Comparison of ENCODE assay signal across 14 cellular contexts in the genomic region with DNA sequence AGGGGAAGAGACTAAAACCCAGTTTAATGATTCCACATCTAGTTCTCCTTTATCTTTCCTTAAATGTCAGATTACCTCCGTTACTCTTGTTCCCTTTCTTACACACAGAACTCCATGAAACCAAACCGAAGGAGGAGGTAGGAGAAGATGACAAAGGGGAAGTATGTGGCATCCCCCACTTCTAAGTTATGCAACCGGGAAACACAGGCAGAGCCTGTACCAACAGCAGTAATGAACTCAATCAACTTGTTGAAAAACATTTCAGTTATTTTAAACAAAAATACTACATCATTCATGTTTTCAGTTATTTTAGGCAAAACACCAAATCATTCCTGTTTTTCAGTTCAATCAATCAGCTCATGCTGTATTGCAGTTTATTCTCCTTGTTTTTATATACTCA.
DNase-seq lines count a peak whose midpoint lies in the region; ATAC-seq and TF ChIP-seq lines count a peak whose summit lies in the region.
"Had no signal": no experiment of that assay in that cellular context is flagged by ENCODE, and none has a peak within 500 bp of the region (broad histone marks: within the 10 kb centered on the region; RNA-seq: fewer than 3 reads in every experiment).

No MANE protein-coding gene starts in this region.

- H3K9me3 ChIP-seq in right lobe of liver (no peaks in the 10 kb centered on the region), psoas muscle (no peaks in the 10 kb centered on the region)
- H3K9me3 ChIP-seq: gastrocnemius medialis had no signal

- H3K36me3 Mint-ChIP-seq in chondrocyte (ENCODE audit: low read depth) (no peaks in the 10 kb centered on the region), endothelial cell (ENCODE audit: low read depth, unreplicated experiment) (no peaks in the 10 kb centered on the region)
- no peaks in the 10 kb centered on the region for H3K36me3 Mint-ChIP-seq in activated T-helper 2 cell treated with anti-CD3 and anti-CD28 coated beads, Interferon-gamma antibody, Interleukin-2, Interleukin-4, amounts not matched to agents 10 μg/mL and 5 μg/mL and 100 μg/mL, durations not matched to agents 14 hours and 24 hours and 36 hours (ENCODE audit: low read depth)

- H3K4me3 Mint-ChIP-seq in chondrocyte (ENCODE audit: unreplicated experiment) (no peak overlapping the region), endothelial cell (ENCODE audit: unreplicated experiment) (no peak overlapping the region)
- H3K4me3 Mint-ChIP-seq in activated T-helper 2 cell treated with anti-CD3 and anti-CD28 coated beads, Interferon-gamma antibody, Interleukin-2, Interleukin-4, amounts not matched to agents 10 μg/mL and 5 μg/mL and 100 μg/mL, durations not matched to agents 14 hours and 24 hours and 36 hours (ENCODE audit: low read depth): no peak overlapping the region

- peaks cover 58% of the 10 kb centered on the region for H3K4me1 Mint-ChIP-seq in chondrocyte (ENCODE audit: low read depth)
- peaks cover 37% of the 10 kb centered on the region for H3K4me1 Mint-ChIP-seq in endothelial cell (ENCODE audit: unreplicated experiment)
- H3K4me1 Mint-ChIP-seq in activated T-helper 2 cell treated with anti-CD3 and anti-CD28 coated beads, Interferon-gamma antibody, Interleukin-2, Interleukin-4, amounts not matched to agents 10 μg/mL and 5 μg/mL and 100 μg/mL, durations not matched to agents 14 hours and 24 hours and 36 hours (ENCODE audit: low read depth): peaks cover 4% of the 10 kb centered on the region

- 17% methylated on average over 3 of the region's 3 CpGs for WGBS in right lobe of liver (ENCODE audit: insufficient coverage, low coverage, low lambda C conversion rate, missing lambda C conversion rate)
- WGBS in psoas muscle, 3 donors: 61 to 72% (median 67%) methylated on average over 3 of the region's 3 CpGs

- H3K27me3 Mint-ChIP-seq in chondrocyte (ENCODE audit: low read depth): no peaks in the 10 kb centered on the region
- H3K27me3 Mint-ChIP-seq in endothelial cell (ENCODE audit: unreplicated experiment): no peaks in the 10 kb centered on the region
- H3K27me3 Mint-ChIP-seq in activated T-helper 2 cell treated with anti-CD3 and anti-CD28 coated beads, Interferon-gamma antibody, Interleukin-2, Interleukin-4, amounts not matched to agents 10 μg/mL and 5 μg/mL and 100 μg/mL, durations not matched to agents 14 hours and 24 hours and 36 hours (ENCODE audit: low read depth): peaks cover 26% of the 10 kb centered on the region

- no peak for TF ChIP-seq POLR2A in right lobe of liver (IDR thresholded peaks at IDR 0.05)

- H3K36me3 ChIP-seq in right lobe of liver (no peaks in the 10 kb centered on the region), psoas muscle (ENCODE audit: insufficient read depth in 1 of 2, low read depth in 1 of 2) (no peaks in the 10 kb centered on the region)
- H3K36me3 ChIP-seq: gastrocnemius medialis had no signal

- peak; percentile 74 to 82 for DNase-seq in AML-193 (lab: John Stamatoyannopoulos, UW)
- DNase-seq in MV-4-11 (lab: John Stamatoyannopoulos, UW): peak; percentile 79
- DNase-seq in chondrocyte (ENCODE audit: low spot score): no peak
- DNase-seq in right lobe of liver: no peak
- DNase-seq in endothelial cell (ENCODE audit: low spot score): no peak
- no peak for DNase-seq in psoas muscle
- no peak for DNase-seq in hypothalamus (lab: John Stamatoyannopoulos, UW)
- DNase-seq in activated T-helper 2 cell treated with anti-CD3 and anti-CD28 coated beads, Interferon-gamma antibody, Interleukin-2, Interleukin-4, amounts not matched to agents 10 μg/mL and 5 μg/mL and 100 μg/mL, durations not matched to agents 14 hours and 24 hours and 36 hours (ENCODE audit: low spot score): no peak
- DNase-seq: activated CD4-positive, alpha-beta T cell treated with anti-CD3 and anti-CD28 coated beads, Interleukin-2, amount 50 U/mL, for 48 hours; gastrocnemius medialis; NCI-H2029; NCI-H526 treated with DMSO at 0.1 percent for 48 hours; occipital lobe; T-helper 9 cell had no signal

- H3K4me3 ChIP-seq in right lobe of liver (no peak overlapping the region), psoas muscle (no peak overlapping the region)
- H3K4me3 ChIP-seq: gastrocnemius medialis had no signal

- intact Hi-C loops in right lobe of liver (cut with DNase I): loop anchor here in 1 of 2 donors (10.0 kb wide), 4 partner anchors 86 to 446 kb away; a partner anchor contains a TSS
- intact Hi-C loops in psoas muscle (cut with DNase I): loop anchor here in 1 of 2 donors (10.0 kb wide), 1 partner anchor 686 kb away; a partner anchor contains a TSS
- intact Hi-C loops in activated T-helper 2 cell treated with anti-CD3 and anti-CD28 coated beads, Interferon-gamma antibody, Interleukin-2, Interleukin-4, amounts not matched to agents 10 μg/mL and 5 μg/mL and 100 μg/mL, durations not matched to agents 14 hours and 24 hours and 36 hours (cut with micrococcal nuclease): loop anchor here (10.0 kb wide), 1 partner anchor 106 kb away; no protein-coding TSS in a partner anchor

- H3K27me3 ChIP-seq in right lobe of liver: no peaks in the 10 kb centered on the region
- no peaks in the 10 kb centered on the region for H3K27me3 ChIP-seq in psoas muscle (ENCODE audit: insufficient read depth in 3 of 3, low read length in 2 of 3)
- H3K27me3 ChIP-seq: gastrocnemius medialis had no signal

- peak overlapping the region; percentile 15 for H3K27ac Mint-ChIP-seq in chondrocyte (ENCODE audit: unreplicated experiment)
- no peak overlapping the region for H3K27ac Mint-ChIP-seq in endothelial cell (ENCODE audit: unreplicated experiment)
- no peak overlapping the region for H3K27ac Mint-ChIP-seq in activated T-helper 2 cell treated with anti-CD3 and anti-CD28 coated beads, Interferon-gamma antibody, Interleukin-2, Interleukin-4, amounts not matched to agents 10 μg/mL and 5 μg/mL and 100 μg/mL, durations not matched to agents 14 hours and 24 hours and 36 hours

- no peaks in the 10 kb centered on the region for H3K9me3 Mint-ChIP-seq in chondrocyte (ENCODE audit: low read depth)
- no peaks in the 10 kb centered on the region for H3K9me3 Mint-ChIP-seq in endothelial cell (ENCODE audit: unreplicated experiment)
- H3K9me3 Mint-ChIP-seq in activated T-helper 2 cell treated with anti-CD3 and anti-CD28 coated beads, Interferon-gamma antibody, Interleukin-2, Interleukin-4, amounts not matched to agents 10 μg/mL and 5 μg/mL and 100 μg/mL, durations not matched to agents 14 hours and 24 hours and 36 hours: no peaks in the 10 kb centered on the region

- TF ChIP-seq CTCF in chondrocyte (IDR thresholded peaks at IDR 0.05) (no peak), right lobe of liver (IDR thresholded peaks at IDR 0.05) (no peak), endothelial cell (IDR thresholded peaks at IDR 0.05; ENCODE audit: unreplicated experiment) (no peak), psoas muscle (IDR thresholded peaks at IDR 0.05) (no peak)

- H3K4me1 ChIP-seq in right lobe of liver (peaks cover 0 to 35% (median 12%) of the 10 kb centered on the region in 4 donors), psoas muscle (peaks cover 8% of the 10 kb centered on the region)

- ATAC-seq in right lobe of liver (peak in 2 of 4 donors; percentile 16 to 37), psoas muscle (no peak)
- ATAC-seq: gastrocnemius medialis had no signal

- H3K27ac ChIP-seq in right lobe of liver (peak overlapping the region; percentile 58 to 90 (median 86)), psoas muscle (no peak overlapping the region)
- H3K27ac ChIP-seq: gastrocnemius medialis had no signal

Comparison
In these comparisons a context has a peak if more than half of its experiments do, and no peak if none do; other contexts are left out.
1. DNase-seq: peak in AML-193 (2 of 2) and MV-4-11 (single experiment); none in chondrocyte (single experiment), right lobe of liver (0 of 3), endothelial cell (single experiment), psoas muscle (0 of 2), hypothalamus (0 of 51) and activated T-helper 2 cell treated with anti-CD3 and anti-CD28 coated beads, Interferon-gamma antibody, Interleukin-2, Interleukin-4, amounts not matched to agents 10 μg/mL and 5 μg/mL and 100 μg/mL, durations not matched to agents 14 hours and 24 hours and 36 hours (single experiment).